Comparison of ENCODE assay signal across 39 cellular contexts in genomic region chr7:109437957-109438356, GRCh38.
"Had no signal": no experiment of that assay in that cellular context is flagged by ENCODE, and none has a peak within 500 bp of the region (broad histone marks: within the 10 kb centered on the region; RNA-seq: fewer than 3 reads in every experiment).

No MANE protein-coding gene starts in this region.

- H3K36me3 Mint-ChIP-seq: activated naive CD4-positive, alpha-beta T cell treated with anti-CD3 and anti-CD28 coated beads, Interleukin-2, amount 10 ng/mL, durations not matched to agents 7 days and 5 days; activated naive CD4-positive, alpha-beta T cell treated with anti-CD3 and anti-CD28 coated beads, Interleukin-2, amount 50 U/mL, for 24 hours; activated naive CD4-positive, alpha-beta T cell treated with anti-CD3 and anti-CD28 coated beads, Interleukin-2, amount 50 U/mL, for 72 hours; activated naive CD8-positive, alpha-beta T cell; activated naive CD8-positive, alpha-beta T cell treated with anti-CD3 and anti-CD28 coated beads for 36 hours; activated naive CD8-positive, alpha-beta T cell treated with anti-CD3 and anti-CD28 coated beads, Interleukin-2, amount 10 ng/mL, durations not matched to agents 7 days and 5 days; brain had no signal

- H3K27ac Mint-ChIP-seq: activated naive CD4-positive, alpha-beta T cell treated with anti-CD3 and anti-CD28 coated beads for 36 hours; activated naive CD4-positive, alpha-beta T cell treated with anti-CD3 and anti-CD28 coated beads, Interleukin-2, amount 10 ng/mL, durations not matched to agents 7 days and 5 days; activated naive CD4-positive, alpha-beta T cell treated with anti-CD3 and anti-CD28 coated beads, Interleukin-2, amount 50 U/mL, for 24 hours; activated naive CD4-positive, alpha-beta T cell treated with anti-CD3 and anti-CD28 coated beads, Interleukin-2, amount 50 U/mL, for 72 hours; activated naive CD8-positive, alpha-beta T cell; activated naive CD8-positive, alpha-beta T cell treated with anti-CD3 and anti-CD28 coated beads for 36 hours; activated naive CD8-positive, alpha-beta T cell treated with anti-CD3 and anti-CD28 coated beads, Interleukin-2, amount 10 ng/mL, durations not matched to agents 7 days and 5 days; activated naive CD8-positive, alpha-beta T cell treated with anti-CD3 and anti-CD28 coated beads, Interleukin-2, amount 50 U/mL, for 24 hours; activated T-cell treated with anti-CD3 and anti-CD28 coated beads, Interleukin-2, amount 50 U/mL, for 24 hours; activated T-cell treated with anti-CD3 and anti-CD28 coated beads, Interleukin-2, amount 50 U/mL, for 72 hours; activated T-helper 1 cell treated with anti-CD3 and anti-CD28 coated beads, Interleukin-12 subunit alpha, Interleukin-12 subunit beta, Interleukin-2, Interleukin-4 antibody, amounts not matched to agents 30 ng/mL and 10 ng/mL and 1 ng/mL, durations not matched to agents 14 hours and 24 hours and 36 hours; activated T-helper 17 cell treated with anti-CD3 and anti-CD28 coated beads, Interleukin-2, amount 50 U/mL, for 72 hours; activated T-helper 2 cell treated with anti-CD3 and anti-CD28 coated beads, Interferon-gamma antibody, Interleukin-2, Interleukin-4, amounts not matched to agents 10 μg/mL and 5 μg/mL and 100 μg/mL, durations not matched to agents 14 hours and 24 hours and 36 hours; brain had no signal

- ATAC-seq: activated naive CD4-positive, alpha-beta T cell treated with anti-CD3 and anti-CD28 coated beads, Interleukin-2, amount 50 U/mL, for 72 hours; activated naive CD8-positive, alpha-beta T cell treated with anti-CD3 and anti-CD28 coated beads, Interleukin-2, amount 50 U/mL, for 24 hours; activated T-cell treated with anti-CD3 and anti-CD28 coated beads, Interleukin-2, amount 50 U/mL, for 4 hours; activated T-cell treated with anti-CD3 and anti-CD28 coated beads, Interleukin-2, amount 50 U/mL, for 72 hours; activated T-helper 17 cell treated with anti-CD3 and anti-CD28 coated beads, Interleukin-2, amount 50 U/mL, for 72 hours; body of pancreas had no signal

- H3K4me3 Mint-ChIP-seq: activated naive CD4-positive, alpha-beta T cell treated with anti-CD3 and anti-CD28 coated beads for 36 hours; activated naive CD4-positive, alpha-beta T cell treated with anti-CD3 and anti-CD28 coated beads, Interleukin-2, amount 10 ng/mL, durations not matched to agents 7 days and 5 days; activated naive CD4-positive, alpha-beta T cell treated with anti-CD3 and anti-CD28 coated beads, Interleukin-2, amount 50 U/mL, for 24 hours; activated naive CD8-positive, alpha-beta T cell; activated naive CD8-positive, alpha-beta T cell treated with anti-CD3 and anti-CD28 coated beads for 36 hours; activated naive CD8-positive, alpha-beta T cell treated with anti-CD3 and anti-CD28 coated beads, Interleukin-2, amount 10 ng/mL, durations not matched to agents 7 days and 5 days; activated naive CD8-positive, alpha-beta T cell treated with anti-CD3 and anti-CD28 coated beads, Interleukin-2, amount 50 U/mL, for 24 hours; activated T-cell treated with anti-CD3 and anti-CD28 coated beads, Interleukin-2, amount 50 U/mL, for 24 hours; activated T-cell treated with anti-CD3 and anti-CD28 coated beads, Interleukin-2, amount 50 U/mL, for 4 hours; activated T-cell treated with anti-CD3 and anti-CD28 coated beads, Interleukin-2, amount 50 U/mL, for 72 hours; activated T-helper 1 cell treated with anti-CD3 and anti-CD28 coated beads, Interleukin-12 subunit alpha, Interleukin-12 subunit beta, Interleukin-2, Interleukin-4 antibody, amounts not matched to agents 30 ng/mL and 10 ng/mL and 1 ng/mL, durations not matched to agents 14 hours and 24 hours and 36 hours; activated T-helper 17 cell treated with anti-CD3 and anti-CD28 coated beads, Interleukin-2, amount 50 U/mL, for 72 hours; brain; central memory CD8-positive, alpha-beta T cell had no signal

- H3K4me1 ChIP-seq: adrenal gland, ascending aorta, body of pancreas, breast epithelium had no signal

- H3K27me3 Mint-ChIP-seq: activated naive CD4-positive, alpha-beta T cell treated with anti-CD3 and anti-CD28 coated beads, Interleukin-2, amount 10 ng/mL, durations not matched to agents 7 days and 5 days; activated naive CD4-positive, alpha-beta T cell treated with anti-CD3 and anti-CD28 coated beads, Interleukin-2, amount 50 U/mL, for 24 hours; activated naive CD8-positive, alpha-beta T cell; activated naive CD8-positive, alpha-beta T cell treated with anti-CD3 and anti-CD28 coated beads for 36 hours; activated naive CD8-positive, alpha-beta T cell treated with anti-CD3 and anti-CD28 coated beads, Interleukin-2, amount 10 ng/mL, durations not matched to agents 7 days and 5 days; activated naive CD8-positive, alpha-beta T cell treated with anti-CD3 and anti-CD28 coated beads, Interleukin-2, amount 50 U/mL, for 24 hours; activated T-cell treated with anti-CD3 and anti-CD28 coated beads, Interleukin-2, amount 50 U/mL, for 24 hours; activated T-helper 17 cell treated with anti-CD3 and anti-CD28 coated beads, Interleukin-2, amount 50 U/mL, for 72 hours; brain; central memory CD8-positive, alpha-beta T cell had no signal

- FAIRE-seq: astrocyte, bronchial epithelial cell had no signal

- DNase-seq: activated effector memory CD4-positive, alpha-beta T cell treated with anti-CD3 and anti-CD28 coated beads, Interleukin-2, amount 50 U/mL, for 16 hours; activated effector memory CD4-positive, alpha-beta T cell treated with Interleukin-2 at 50 U/mL for 16 hours; activated gamma-delta T cell; activated gamma-delta T cell treated with Interleukin-2 at 50 U/mL for 16 hours; activated naive CD4-positive, alpha-beta T cell; activated naive CD4-positive, alpha-beta T cell treated with anti-CD3 and anti-CD28 coated beads for 36 hours; activated naive CD4-positive, alpha-beta T cell treated with anti-CD3 and anti-CD28 coated beads, Interleukin-2, amount 10 ng/mL, durations not matched to agents 7 days and 5 days; activated naive CD4-positive, alpha-beta T cell treated with anti-CD3 and anti-CD28 coated beads, Interleukin-2, amount 50 U/mL, for 16 hours; activated naive CD4-positive, alpha-beta T cell treated with Interleukin-2 at 50 U/mL for 16 hours; activated naive CD8-positive, alpha-beta T cell treated with anti-CD3 and anti-CD28 coated beads for 36 hours; activated naive CD8-positive, alpha-beta T cell treated with anti-CD3 and anti-CD28 coated beads, Interleukin-2, amount 10 ng/mL, durations not matched to agents 7 days and 5 days; activated naive CD8-positive, alpha-beta T cell treated with anti-CD3 and anti-CD28 coated beads, Interleukin-2, amount 50 U/mL, for 24 hours; activated T-cell treated with anti-CD3 and anti-CD28 coated beads, Interleukin-2, amount 50 U/mL, for 24 hours; activated T-cell treated with anti-CD3 and anti-CD28 coated beads, Interleukin-2, amount 50 U/mL, for 4 hours; activated T-cell treated with anti-CD3 and anti-CD28 coated beads, Interleukin-2, amount 50 U/mL, for 48 hours; activated T-cell treated with anti-CD3 and anti-CD28 coated beads, Interleukin-2, amount 50 U/mL, for 72 hours; adrenal gland; amniotic stem cell; amygdala; anterior cingulate cortex; aorta; body of pancreas; brain microvascular endothelial cell; caudate nucleus; central memory CD4-positive, alpha-beta T cell; cerebellar nuclear complex had no signal

- H3K9me3 Mint-ChIP-seq: activated naive CD4-positive, alpha-beta T cell treated with anti-CD3 and anti-CD28 coated beads, Interleukin-2, amount 50 U/mL, for 24 hours; activated naive CD8-positive, alpha-beta T cell treated with anti-CD3 and anti-CD28 coated beads for 36 hours; activated naive CD8-positive, alpha-beta T cell treated with anti-CD3 and anti-CD28 coated beads, Interleukin-2, amount 10 ng/mL, durations not matched to agents 7 days and 5 days; activated T-cell treated with anti-CD3 and anti-CD28 coated beads, Interleukin-2, amount 50 U/mL, for 72 hours; activated T-helper 1 cell treated with anti-CD3 and anti-CD28 coated beads, Interleukin-12 subunit alpha, Interleukin-12 subunit beta, Interleukin-2, Interleukin-4 antibody, amounts not matched to agents 30 ng/mL and 10 ng/mL and 1 ng/mL, durations not matched to agents 14 hours and 24 hours and 36 hours; activated T-helper 2 cell treated with anti-CD3 and anti-CD28 coated beads, Interferon-gamma antibody, Interleukin-2, Interleukin-4, amounts not matched to agents 10 μg/mL and 5 μg/mL and 100 μg/mL, durations not matched to agents 14 hours and 24 hours and 36 hours had no signal

- H3K27ac ChIP-seq: adrenal gland, ascending aorta, body of pancreas, brain microvascular endothelial cell, breast epithelium, cardiac muscle cell had no signal

- H3K27me3 ChIP-seq: adrenal gland, ascending aorta, body of pancreas, brain microvascular endothelial cell, breast epithelium, cardiac muscle cell had no signal

- H3K4me3 ChIP-seq: adrenal gland, ascending aorta, body of pancreas, breast epithelium, cardiac muscle cell had no signal

- H3K36me3 ChIP-seq: adrenal gland, ascending aorta, brain microvascular endothelial cell, breast epithelium, cardiac muscle cell had no signal

- H3K9me3 ChIP-seq: adrenal gland, ascending aorta, body of pancreas, breast epithelium had no signal

- H3K4me1 Mint-ChIP-seq: activated naive CD4-positive, alpha-beta T cell treated with anti-CD3 and anti-CD28 coated beads, Interleukin-2, amount 10 ng/mL, durations not matched to agents 7 days and 5 days; activated naive CD4-positive, alpha-beta T cell treated with anti-CD3 and anti-CD28 coated beads, Interleukin-2, amount 50 U/mL, for 24 hours; activated naive CD8-positive, alpha-beta T cell treated with anti-CD3 and anti-CD28 coated beads for 36 hours; activated naive CD8-positive, alpha-beta T cell treated with anti-CD3 and anti-CD28 coated beads, Interleukin-2, amount 10 ng/mL, durations not matched to agents 7 days and 5 days; activated naive CD8-positive, alpha-beta T cell treated with anti-CD3 and anti-CD28 coated beads, Interleukin-2, amount 50 U/mL, for 24 hours; activated T-helper 17 cell treated with anti-CD3 and anti-CD28 coated beads, Interleukin-2, amount 50 U/mL, for 72 hours; brain; central memory CD8-positive, alpha-beta T cell had no signal
